ENCODE assay signal across 11 cellular contexts in genomic region chr5:68710514-68710913, GRCh38.
DNase-seq lines count a peak whose midpoint lies in the region; ATAC-seq and TF ChIP-seq lines count a peak whose summit lies in the region.
"Had no signal": no experiment of that assay in that cellular context is flagged by ENCODE, and none has a peak within 500 bp of the region (broad histone marks: within the 10 kb centered on the region; RNA-seq: fewer than 3 reads in every experiment).

No MANE protein-coding gene starts in this region.

- no peaks in the 10 kb centered on the region for H4K20me1 ChIP-seq in MM.1S (ENCODE audit: insufficient read depth, low read length)

- TF ChIP-seq CTCF in MM.1S (IDR thresholded peaks at IDR 0.05; ENCODE audit: low read length) = no peak
- no peak for TF ChIP-seq CTCF in psoas muscle (IDR thresholded peaks at IDR 0.05)

- H3K9me3 ChIP-seq in MM.1S (replicated peaks; ENCODE audit: insufficient read depth, low read length) (no peaks in the 10 kb centered on the region), psoas muscle (no peaks in the 10 kb centered on the region), SJCRH30 (replicated peaks) (no peaks in the 10 kb centered on the region)
- H3K9me3 ChIP-seq: MG63 had no signal

- H3K4me1 Mint-ChIP-seq in T-helper 2 cell treated with Interferon-gamma antibody and Interleukin-4, amounts not matched to agents 5 μg/mL and 100 μg/mL, for 36 hours (ENCODE audit: low read depth) = peaks cover 28% of the 10 kb centered on the region

- H3K79me2 ChIP-seq in MM.1S (ENCODE audit: low read length) = no peaks in the 10 kb centered on the region

- no peak overlapping the region for H3K4me2 ChIP-seq in MM.1S (ENCODE audit: low read depth, low read length)

- DNase-seq in T-helper 2 cell treated with Interferon-gamma antibody and Interleukin-4, amounts not matched to agents 5 μg/mL and 100 μg/mL, for 36 hours (ENCODE audit: low spot score) = no peak
- DNase-seq in T-helper 2 cell (no peak), MM.1S (no peak), psoas muscle (no peak), SJCRH30 (no peak), head of caudate nucleus (no peak), COLO668 (lab: John Stamatoyannopoulos, UW; ENCODE audit: unreplicated experiment) (no peak)
- DNase-seq: activated naive CD4-positive, alpha-beta T cell; islet precursor cell; MG63 had no signal

- H3K9me2 ChIP-seq in MM.1S (replicated peaks; ENCODE audit: insufficient read depth, low read length) = no peaks in the 10 kb centered on the region

- H3K36me3 Mint-ChIP-seq in T-helper 2 cell treated with Interferon-gamma antibody and Interleukin-4, amounts not matched to agents 5 μg/mL and 100 μg/mL, for 36 hours (ENCODE audit: low read depth) = no peaks in the 10 kb centered on the region

- peaks cover 9% of the 10 kb centered on the region for H3K27me3 Mint-ChIP-seq in T-helper 2 cell treated with Interferon-gamma antibody and Interleukin-4, amounts not matched to agents 5 μg/mL and 100 μg/mL, for 36 hours (ENCODE audit: low read depth)

- H3K36me3 ChIP-seq in MM.1S (replicated peaks; ENCODE audit: insufficient read depth, low read length) (no peaks in the 10 kb centered on the region), psoas muscle (ENCODE audit: insufficient read depth in 1 of 2, low read depth in 1 of 2) (no peaks in the 10 kb centered on the region), SJCRH30 (no peaks in the 10 kb centered on the region)
- H3K36me3 ChIP-seq: MG63 had no signal

- H3K4me3 Mint-ChIP-seq in T-helper 2 cell treated with Interferon-gamma antibody and Interleukin-4, amounts not matched to agents 5 μg/mL and 100 μg/mL, for 36 hours = no peak overlapping the region

- no peak overlapping the region for H2AFZ ChIP-seq in MM.1S (ENCODE audit: low read length)

- H3K4me1 ChIP-seq in MM.1S (ENCODE audit: low read length) (peaks cover 25% of the 10 kb centered on the region), psoas muscle (peaks cover 44% of the 10 kb centered on the region), SJCRH30 (peaks cover 7% of the 10 kb centered on the region; the same call in 1 of the 2 replicates)

- intact Hi-C loops in psoas muscle (cut with DNase I) (loop anchor here (2.0 to 10.0 kb wide), 2 partner anchors 84 to 422 kb away; no protein-coding TSS in a partner anchor), head of caudate nucleus (cut with DNase I) (no loop called here)

- WGBS in psoas muscle, 3 donors = 14 to 23% (median 20%) methylated on average over 1 of the region's 1 CpG

- peak overlapping the region; percentile 42; the same call in 1 of the 2 replicates for H3K27ac ChIP-seq in MM.1S (ENCODE audit: low read length)
- H3K27ac ChIP-seq in psoas muscle = peak overlapping the region; percentile 85
- H3K27ac ChIP-seq in SJCRH30 = no peak overlapping the region

- peak overlapping the region; percentile 88 for H3K27ac Mint-ChIP-seq in T-helper 2 cell treated with Interferon-gamma antibody and Interleukin-4, amounts not matched to agents 5 μg/mL and 100 μg/mL, for 36 hours

- no peak overlapping the region for H3K9ac ChIP-seq in MM.1S (ENCODE audit: low read length)

- peaks cover 11% of the 10 kb centered on the region for H3K9me3 Mint-ChIP-seq in T-helper 2 cell treated with Interferon-gamma antibody and Interleukin-4, amounts not matched to agents 5 μg/mL and 100 μg/mL, for 36 hours

- ATAC-seq in HG02571 (IDR thresholded peaks at IDR 0.05; ENCODE audit: unreplicated experiment) (peak; percentile 68), psoas muscle (peak; percentile 88 to 96 (median 90))

- H3F3A ChIP-seq in MM.1S (ENCODE audit: insufficient read depth, low read length) = no peaks in the 10 kb centered on the region

- H3K4me3 ChIP-seq in MM.1S (ENCODE audit: low read length) = no peak overlapping the region
- H3K4me3 ChIP-seq in psoas muscle = no peak overlapping the region
- H3K4me3 ChIP-seq in SJCRH30 = no peak overlapping the region
- H3K4me3 ChIP-seq: MG63 had no signal

- H3K27me3 ChIP-seq in MM.1S (replicated peaks; ENCODE audit: insufficient read depth, low read length) = no peaks in the 10 kb centered on the region
- H3K27me3 ChIP-seq in psoas muscle (ENCODE audit: insufficient read depth in 3 of 3, low read length in 2 of 3) = no peaks in the 10 kb centered on the region
- H3K27me3 ChIP-seq in SJCRH30 = no peaks in the 10 kb centered on the region
- H3K27me3 ChIP-seq: MG63 had no signal
